In genomic region chr18:34867520-34867919, GRCh38 we compare ENCODE assay signal across 11 cellular contexts.
DNase-seq lines count a peak whose midpoint lies in the region; FAIRE-seq and TF ChIP-seq lines count a peak whose summit lies in the region.
"Had no signal": no experiment of that assay in that cellular context is flagged by ENCODE, and none has a peak within 500 bp of the region (broad histone marks: within the 10 kb centered on the region; RNA-seq: fewer than 3 reads in every experiment).

No MANE protein-coding gene starts in this region.

- H3K36me3 ChIP-seq in small intestine (ENCODE audit: control insufficient read depth in 2 of 2, insufficient read depth in 2 of 2, low read length in 2 of 2) (no peaks in the 10 kb centered on the region), adrenal gland (replicated peaks in 1 of 2) (no peaks in the 10 kb centered on the region)
- H3K36me3 ChIP-seq: neutrophil had no signal

- 37 to 65% (median 65%) methylated on average over 7 of the region's 7 CpGs for WGBS in small intestine, 3 donors
- 72 to 82% (median 73%) methylated on average over 7 of the region's 7 CpGs for WGBS in adrenal gland, 4 donors

- peak overlapping the region; percentile 26 for H3K27ac Mint-ChIP-seq in activated CD4-positive, alpha-beta T cell treated with anti-CD3 and anti-CD28 coated beads, Interleukin-2, amount 10 ng/mL, durations not matched to agents 24 days and 14 days
- H3K27ac Mint-ChIP-seq: CD8-positive, alpha-beta T cell had no signal

- H3K27ac ChIP-seq in small intestine (ENCODE audit: low read depth in 1 of 2, low read length in 1 of 2) (no peak overlapping the region), adrenal gland (no peak overlapping the region)
- H3K27ac ChIP-seq: neutrophil had no signal

- H3K9me3 ChIP-seq in small intestine (ENCODE audit: control insufficient read depth, low read depth) (no peaks in the 10 kb centered on the region), adrenal gland (replicated peaks in 1 of 3) (no peaks in the 10 kb centered on the region)
- H3K9me3 ChIP-seq: neutrophil had no signal

- H3K4me3 Mint-ChIP-seq in activated CD4-positive, alpha-beta T cell treated with anti-CD3 and anti-CD28 coated beads, Interleukin-2, amount 10 ng/mL, durations not matched to agents 24 days and 14 days = no peak overlapping the region
- H3K4me3 Mint-ChIP-seq: CD8-positive, alpha-beta T cell had no signal

- no peaks in the 10 kb centered on the region for H3K4me1 ChIP-seq in small intestine (ENCODE audit: control insufficient read depth in 2 of 2, insufficient read depth in 1 of 2, low read depth in 1 of 2, low read length in 1 of 2)
- H3K4me1 ChIP-seq in adrenal gland (replicated peaks in 1 of 2) = no peaks in the 10 kb centered on the region

- no peak for TF ChIP-seq POLR2A in adrenal gland (IDR thresholded peaks at IDR 0.05)

- TF ChIP-seq CTCF in epithelial cell of proximal tubule (conservative IDR thresholded peaks at IDR 0.05; ENCODE audit: low read depth, low read length) = peak; percentile 50
- peak in 1 of 6 experiments; percentile 14 for TF ChIP-seq CTCF in adrenal gland (IDR thresholded peaks at IDR 0.05)

- peaks cover 10% of the 10 kb centered on the region for H3K9me3 Mint-ChIP-seq in activated CD4-positive, alpha-beta T cell treated with anti-CD3 and anti-CD28 coated beads, Interleukin-2, amount 10 ng/mL, durations not matched to agents 24 days and 14 days
- H3K9me3 Mint-ChIP-seq: CD8-positive, alpha-beta T cell had no signal

- no peak for FAIRE-seq in small intestine (lab: Jason Lieb, UNC)

- H3K27me3 Mint-ChIP-seq in activated CD4-positive, alpha-beta T cell treated with anti-CD3 and anti-CD28 coated beads, Interleukin-2, amount 10 ng/mL, durations not matched to agents 24 days and 14 days = peaks cover 6% of the 10 kb centered on the region

- peaks cover 2% of the 10 kb centered on the region for H3K36me3 Mint-ChIP-seq in activated CD4-positive, alpha-beta T cell treated with anti-CD3 and anti-CD28 coated beads, Interleukin-2, amount 10 ng/mL, durations not matched to agents 24 days and 14 days (ENCODE audit: low read depth)
- H3K36me3 Mint-ChIP-seq: CD8-positive, alpha-beta T cell had no signal

- H3K4me1 Mint-ChIP-seq in activated CD4-positive, alpha-beta T cell treated with anti-CD3 and anti-CD28 coated beads, Interleukin-2, amount 10 ng/mL, durations not matched to agents 24 days and 14 days = peaks cover 26% of the 10 kb centered on the region

- no peaks in the 10 kb centered on the region for H3K27me3 ChIP-seq in small intestine (ENCODE audit: control insufficient read depth in 2 of 2, insufficient read depth in 2 of 2, low read length in 2 of 2)
- no peaks in the 10 kb centered on the region for H3K27me3 ChIP-seq in adrenal gland
- H3K27me3 ChIP-seq: neutrophil had no signal

- H3K4me3 ChIP-seq in epithelial cell of proximal tubule (ENCODE audit: low read depth, low read length) = no peak overlapping the region
- no peak overlapping the region for H3K4me3 ChIP-seq in small intestine (ENCODE audit: low read depth in 1 of 2, low read length in 2 of 2)
- H3K4me3 ChIP-seq in adrenal gland = no peak overlapping the region

- intact Hi-C loops in activated CD4-positive, alpha-beta T cell treated with anti-CD3 and anti-CD28 coated beads, Interleukin-2, amount 10 ng/mL, durations not matched to agents 24 days and 14 days (cut with micrococcal nuclease) = loop anchor here (2.0 to 10.0 kb wide), 7 partner anchors 160 to 1957 kb away; partner anchors contain the start of genes INO80C, KIAA1328, RMP24 and RPRD1A
- intact Hi-C loops in adrenal gland (cut with DNase I) = loop anchor here in 1 of 2 donors (10.0 kb wide), 1 partner anchor 337 kb away; no protein-coding TSS in a partner anchor

- no peak for DNase-seq in activated CD4-positive, alpha-beta T cell treated with anti-CD3 and anti-CD28 coated beads, Interleukin-2, amount 10 ng/mL, durations not matched to agents 24 days and 14 days
- no peak for DNase-seq in activated CD4-positive, alpha-beta T cell treated with anti-CD3 and anti-CD28 coated beads for 4 hours
- DNase-seq in NCI-H446 treated with DMSO at 0.1 percent for 48 hours (lab: John Stamatoyannopoulos, UW) (peak; percentile 2), epithelial cell of proximal tubule (ENCODE audit: low read depth) (no peak), small intestine (peak; percentile 11), mucosa of gallbladder (ENCODE audit: low spot score) (no peak), adrenal gland (no peak)
- DNase-seq in activated effector memory CD4-positive, alpha-beta T cell treated with anti-CD3 and anti-CD28 coated beads, Interleukin-2, amount 50 U/mL, for 16 hours = no peak
- DNase-seq: CD8-positive, alpha-beta T cell; GOT3 had no signal

Comparison
In these comparisons a context has a peak if more than half of its experiments do, and no peak if none do; other contexts are left out.
1. DNase-seq: peak in NCI-H446 treated with DMSO at 0.1 percent for 48 hours (single experiment) and small intestine (single experiment); none in activated CD4-positive, alpha-beta T cell treated with anti-CD3 and anti-CD28 coated beads, Interleukin-2, amount 10 ng/mL, durations not matched to agents 24 days and 14 days (single experiment), activated CD4-positive, alpha-beta T cell treated with anti-CD3 and anti-CD28 coated beads for 4 hours (0 of 2), epithelial cell of proximal tubule (single experiment), activated effector memory CD4-positive, alpha-beta T cell treated with anti-CD3 and anti-CD28 coated beads, Interleukin-2, amount 50 U/mL, for 16 hours (single experiment), mucosa of gallbladder (single experiment) and adrenal gland (0 of 7).